Comparison of ENCODE assay signal across 12 cellular contexts in the genomic region with DNA sequence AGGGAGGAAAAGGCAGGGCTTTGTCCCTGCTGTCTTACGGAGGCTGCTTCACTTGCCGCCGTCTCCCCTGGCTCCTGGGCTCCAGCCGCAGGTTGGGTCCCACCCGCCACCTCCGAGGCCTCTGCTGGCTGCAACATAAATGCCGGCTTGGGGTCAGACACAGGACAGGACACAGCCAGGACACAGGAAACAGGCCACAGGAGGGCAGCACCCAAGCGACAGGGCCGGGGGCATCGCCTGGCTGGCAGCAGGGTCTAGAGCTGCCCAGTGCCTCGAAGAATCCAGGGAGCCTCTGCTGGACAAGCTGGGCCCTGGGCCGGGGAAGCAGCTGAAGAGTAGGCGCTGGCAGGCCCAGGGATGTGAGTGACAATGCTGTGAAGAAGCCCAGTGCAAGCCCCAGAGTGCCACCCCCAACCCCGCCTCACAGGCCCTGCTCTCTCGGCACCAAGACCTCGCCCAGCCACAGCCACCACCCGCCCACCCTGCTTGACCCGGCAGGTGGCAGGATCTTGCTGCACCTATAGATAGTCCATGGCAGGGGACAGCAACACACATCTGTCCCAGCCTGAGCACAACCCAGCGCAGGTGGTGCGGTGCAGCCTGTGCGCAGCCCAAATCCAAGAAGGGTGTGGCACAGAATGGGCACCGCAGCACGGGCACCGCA. TPM values are rescaled to one million over a fixed set of nuclear protein-coding genes. Genes with fewer than 3 reads are reported as not detected.
DNase-seq lines count a peak whose midpoint lies in the region; ATAC-seq and TF ChIP-seq lines count a peak whose summit lies in the region.
"Had no signal": no experiment of that assay in that cellular context is flagged by ENCODE, and none has a peak within 500 bp of the region (broad histone marks: within the 10 kb centered on the region; RNA-seq: fewer than 3 reads in every experiment).

No MANE protein-coding gene starts in this region.

- H3K4me1 Mint-ChIP-seq in chondrocyte (ENCODE audit: low read depth): peaks cover 2% of the 10 kb centered on the region

- H3K36me3 Mint-ChIP-seq in chondrocyte (ENCODE audit: low read depth): peaks cover 9% of the 10 kb centered on the region
- H3K36me3 Mint-ChIP-seq: activated naive CD4-positive, alpha-beta T cell treated with anti-CD3 and anti-CD28 coated beads, Interleukin-2, amount 50 U/mL, for 72 hours had no signal

- no peak overlapping the region for H3K27ac ChIP-seq in lower lobe of right lung
- H3K27ac ChIP-seq in upper lobe of right lung: no peak overlapping the region
- H3K27ac ChIP-seq: thoracic aorta had no signal

- DNase-seq in activated CD8-positive, alpha-beta memory T cell treated with anti-CD3 and anti-CD28 coated beads, Interleukin-2, amount 50 U/mL, for 4 hours: peak; percentile 15
- DNase-seq in activated CD8-positive, alpha-beta memory T cell treated with anti-CD3 and anti-CD28 coated beads, Interleukin-2, amount 50 U/mL, for 48 hours: no peak
- DNase-seq in chondrocyte (ENCODE audit: low spot score) (peak; percentile 90), lower lobe of right lung (peak; percentile 43), upper lobe of right lung (peak; percentile 61), ecto neural progenitor cell (ENCODE audit: low spot score) (no peak)
- DNase-seq: NCI-H1048 had no signal

- H3K27me3 ChIP-seq in lower lobe of right lung (ENCODE audit: low read depth): no peaks in the 10 kb centered on the region
- no peaks in the 10 kb centered on the region for H3K27me3 ChIP-seq in upper lobe of right lung

- no peak for ATAC-seq in lower lobe of right lung
- no peak for ATAC-seq in upper lobe of right lung
- no peak for ATAC-seq in HG03025 (IDR thresholded peaks at IDR 0.05; ENCODE audit: low FRiP score, unreplicated experiment)
- no peak for ATAC-seq in GM21529 (IDR thresholded peaks at IDR 0.05; ENCODE audit: unreplicated experiment)

- H3K4me3 ChIP-seq in lower lobe of right lung (no peak overlapping the region), upper lobe of right lung (no peak overlapping the region)
- H3K4me3 ChIP-seq: thoracic aorta had no signal

- no peak overlapping the region for H3K27ac Mint-ChIP-seq in chondrocyte (ENCODE audit: unreplicated experiment)
- H3K27ac Mint-ChIP-seq: T-helper 2 cell treated with Interferon-gamma antibody and Interleukin-4, amounts not matched to agents 5 μg/mL and 100 μg/mL, for 36 hours had no signal

- H3K27me3 Mint-ChIP-seq in chondrocyte (ENCODE audit: low read depth): no peaks in the 10 kb centered on the region

- intact Hi-C loops in lower lobe of right lung (cut with DNase I): no loop called here
- intact Hi-C loops in upper lobe of right lung (cut with DNase I): no loop called here

- H3K4me1 ChIP-seq in lower lobe of right lung: peaks cover 7% of the 10 kb centered on the region
- no peaks in the 10 kb centered on the region for H3K4me1 ChIP-seq in upper lobe of right lung

- no peak overlapping the region for H3K4me3 Mint-ChIP-seq in chondrocyte (ENCODE audit: unreplicated experiment)
- H3K4me3 Mint-ChIP-seq: T-helper 2 cell treated with Interferon-gamma antibody and Interleukin-4, amounts not matched to agents 5 μg/mL and 100 μg/mL, for 36 hours had no signal

- TF ChIP-seq CTCF in chondrocyte (IDR thresholded peaks at IDR 0.05) (no peak), lower lobe of right lung (IDR thresholded peaks at IDR 0.05) (no peak), upper lobe of right lung (IDR thresholded peaks at IDR 0.05) (no peak)

- H3K9me3 ChIP-seq in lower lobe of right lung: no peaks in the 10 kb centered on the region
- H3K9me3 ChIP-seq in upper lobe of right lung: no peaks in the 10 kb centered on the region
- H3K9me3 ChIP-seq: thoracic aorta had no signal

- H3K9me3 Mint-ChIP-seq in chondrocyte (ENCODE audit: low read depth): no peaks in the 10 kb centered on the region
- H3K9me3 Mint-ChIP-seq: activated naive CD4-positive, alpha-beta T cell treated with anti-CD3 and anti-CD28 coated beads, Interleukin-2, amount 50 U/mL, for 72 hours; T-helper 2 cell treated with Interferon-gamma antibody and Interleukin-4, amounts not matched to agents 5 μg/mL and 100 μg/mL, for 36 hours had no signal

- peaks cover 17% of the 10 kb centered on the region for H3K36me3 ChIP-seq in lower lobe of right lung
- H3K36me3 ChIP-seq in upper lobe of right lung: no peaks in the 10 kb centered on the region
- H3K36me3 ChIP-seq: thoracic aorta had no signal

RNA-seq across cellular contexts. Expression of a gene that starts 55.7 kb away (rescaled TPM):
- total RNA-seq in chondrocyte: 40.0 to 64.0 TPM (median 63.6 TPM) in 3 replicates
- 33.9 TPM for total RNA-seq in lower lobe of right lung
- total RNA-seq in upper lobe of right lung: 33.4 TPM

Comparison
In these comparisons a context has a peak if more than half of its experiments do, and no peak if none do; other contexts are left out.
1. DNase-seq: peak in activated CD8-positive, alpha-beta memory T cell treated with anti-CD3 and anti-CD28 coated beads, Interleukin-2, amount 50 U/mL, for 4 hours (single experiment), chondrocyte (single experiment), lower lobe of right lung (single experiment) and upper lobe of right lung (single experiment); none in activated CD8-positive, alpha-beta memory T cell treated with anti-CD3 and anti-CD28 coated beads, Interleukin-2, amount 50 U/mL, for 48 hours (single experiment) and ecto neural progenitor cell (single experiment).